1 cellular context compared by ENCODE assay signal in genomic region chr16:1159325-1159972, GRCh38.
A peak's percentile ranks its signal among the peaks of the same experiment; 100 is the strongest.
TF ChIP-seq lines count a peak whose summit lies in the region.

No MANE protein-coding gene starts in this region.

TF ChIP-seq in HepG2, 621 proteins besides CTCF, POLR2A, EP300 and RAD21 (continued from another document):
- no peak for TF ChIP-seq HNF1B (CRISPR knock-in tag; IDR thresholded peaks at IDR 0.05)
- no peak for TF ChIP-seq SOX6 (IDR thresholded peaks at IDR 0.05)
- TF ChIP-seq SOX6 (CRISPR knock-in tag; IDR thresholded peaks at IDR 0.05) = no peak
- no peak for TF ChIP-seq ZBTB4 (CRISPR knock-in tag; IDR thresholded peaks at IDR 0.05; ENCODE audit: borderline replicate concordance)
- TF ChIP-seq KLF16 (CRISPR knock-in tag; IDR thresholded peaks at IDR 0.05) = no peak
- TF ChIP-seq ZFP36L1 (CRISPR knock-in tag; IDR thresholded peaks at IDR 0.05) = no peak
- no peak for TF ChIP-seq SP1 (IDR thresholded peaks at IDR 0.05)
- no peak for TF ChIP-seq SP1 (CRISPR knock-in tag; IDR thresholded peaks at IDR 0.05)
- no peak for TF ChIP-seq ZFP1 (CRISPR knock-in tag; IDR thresholded peaks at IDR 0.05)
- TF ChIP-seq SIN3A (IDR thresholded peaks at IDR 0.05; ENCODE audit: borderline replicate concordance, low read depth, low read length) = no peak
- no peak for TF ChIP-seq U2AF1 (optimal IDR thresholded peaks at IDR 0.05; ENCODE audit: low read depth, low read length)
- no peak for TF ChIP-seq ZNF766 (CRISPR knock-in tag; IDR thresholded peaks at IDR 0.05; ENCODE audit: borderline replicate concordance)
- TF ChIP-seq KDM6A (CRISPR knock-in tag; IDR thresholded peaks at IDR 0.05; ENCODE audit: low read depth) = no peak
- no peak for TF ChIP-seq HNF1A (IDR thresholded peaks at IDR 0.05; ENCODE audit: low read depth)
- no peak for TF ChIP-seq HNF1A (CRISPR knock-in tag; IDR thresholded peaks at IDR 0.05; ENCODE audit: borderline replicate concordance)
- TF ChIP-seq ZNF556 (CRISPR knock-in tag; IDR thresholded peaks at IDR 0.05; ENCODE audit: borderline replicate concordance) = no peak
- no peak for TF ChIP-seq ZNF501 (CRISPR knock-in tag; IDR thresholded peaks at IDR 0.05)
- TF ChIP-seq GATA4 (IDR thresholded peaks at IDR 0.05; ENCODE audit: borderline replicate concordance, low read depth) = no peak
- no peak for TF ChIP-seq PAWR (CRISPR knock-in tag; IDR thresholded peaks at IDR 0.05; ENCODE audit: borderline replicate concordance)
- TF ChIP-seq ELF1 (CRISPR knock-in tag; IDR thresholded peaks at IDR 0.05) = no peak
- no peak for TF ChIP-seq BRD4 (CRISPR knock-in tag; IDR thresholded peaks at IDR 0.05)
- no peak for TF ChIP-seq BORCS8-MEF2B (CRISPR knock-in tag; IDR thresholded peaks at IDR 0.05)
- no peak for TF ChIP-seq ZNF317 (CRISPR knock-in tag; IDR thresholded peaks at IDR 0.05)
- TF ChIP-seq SKI (IDR thresholded peaks at IDR 0.05; ENCODE audit: partially characterized antibody) = no peak
- TF ChIP-seq PHF21A (CRISPR knock-in tag; IDR thresholded peaks at IDR 0.05) = peak; percentile 4; the same call in 1 of the 2 replicates
- no peak for TF ChIP-seq FIP1L1 (IDR thresholded peaks at IDR 0.05; ENCODE audit: borderline replicate concordance, insufficient read depth, low read depth, low read length)
- TF ChIP-seq JARID2 (CRISPR knock-in tag; IDR thresholded peaks at IDR 0.05; ENCODE audit: insufficient replicate concordance) = no peak
- TF ChIP-seq MXD4 (CRISPR knock-in tag; IDR thresholded peaks at IDR 0.05) = peak; percentile 30; the same call in 1 of the 2 replicates
- 0 out of 2 replicates have a peak, but pooled peaks have one; percentile 9 for TF ChIP-seq NRL (CRISPR knock-in tag; IDR thresholded peaks at IDR 0.05; ENCODE audit: borderline replicate concordance)
- no peak for TF ChIP-seq ZNF775 (CRISPR knock-in tag; IDR thresholded peaks at IDR 0.05; ENCODE audit: borderline replicate concordance)
- no peak for TF ChIP-seq ZSCAN22 (CRISPR knock-in tag; IDR thresholded peaks at IDR 0.05)
- no peak for TF ChIP-seq ZBTB21 (CRISPR knock-in tag; IDR thresholded peaks at IDR 0.05)
- TF ChIP-seq ZNF263 (CRISPR knock-in tag; IDR thresholded peaks at IDR 0.05) = peak; percentile 36; the same call in 1 of the 2 replicates
- TF ChIP-seq LCORL (IDR thresholded peaks at IDR 0.05) = no peak
- 0 out of 2 replicates have a peak, but pooled peaks have one; percentile 6 for TF ChIP-seq LCORL (CRISPR knock-in tag; IDR thresholded peaks at IDR 0.05)
- TF ChIP-seq BCL6 (CRISPR knock-in tag; IDR thresholded peaks at IDR 0.05) = no peak
- 0 out of 2 replicates have a peak, but pooled peaks have one; percentile 18 for TF ChIP-seq MTA1 (CRISPR knock-in tag; IDR thresholded peaks at IDR 0.05; ENCODE audit: borderline replicate concordance)
- no peak for TF ChIP-seq MZF1 (CRISPR knock-in tag; IDR thresholded peaks at IDR 0.05; ENCODE audit: borderline replicate concordance)
- no peak for TF ChIP-seq ZNF383 (CRISPR knock-in tag; IDR thresholded peaks at IDR 0.05; ENCODE audit: borderline replicate concordance)
- no peak for TF ChIP-seq ZFP41 (CRISPR knock-in tag; IDR thresholded peaks at IDR 0.05; ENCODE audit: borderline replicate concordance)
- TF ChIP-seq NFIB (CRISPR knock-in tag; IDR thresholded peaks at IDR 0.05; ENCODE audit: borderline replicate concordance) = no peak
- TF ChIP-seq ZNF326 (CRISPR knock-in tag; IDR thresholded peaks at IDR 0.05; ENCODE audit: borderline replicate concordance) = no peak
- TF ChIP-seq ZNF883 (CRISPR knock-in tag; IDR thresholded peaks at IDR 0.05; ENCODE audit: not compliant biosample characterization) = no peak
- peak; percentile 36; the same call in 1 of the 2 replicates for TF ChIP-seq ZNF768 (CRISPR knock-in tag; IDR thresholded peaks at IDR 0.05)
- TF ChIP-seq ZSCAN25 (CRISPR knock-in tag; IDR thresholded peaks at IDR 0.05) = no peak
- TF ChIP-seq ZNF784 (CRISPR knock-in tag; IDR thresholded peaks at IDR 0.05; ENCODE audit: borderline replicate concordance) = no peak
- no peak for TF ChIP-seq FLYWCH1 (CRISPR knock-in tag; IDR thresholded peaks at IDR 0.05)
- no peak for TF ChIP-seq SNAPC5 (CRISPR knock-in tag; IDR thresholded peaks at IDR 0.05; ENCODE audit: borderline replicate concordance)
- TF ChIP-seq TAF1 (CRISPR knock-in tag; IDR thresholded peaks at IDR 0.05) = no peak
- TF ChIP-seq THAP11 (CRISPR knock-in tag; IDR thresholded peaks at IDR 0.05) = no peak
- TF ChIP-seq XRCC5 (optimal IDR thresholded peaks at IDR 0.05; ENCODE audit: low read length) = no peak
- no peak for TF ChIP-seq ZSCAN29 (CRISPR knock-in tag; conservative IDR thresholded peaks at IDR 0.05)
- no peak for TF ChIP-seq STAT6 (CRISPR knock-in tag; IDR thresholded peaks at IDR 0.05; ENCODE audit: borderline replicate concordance)
- no peak for TF ChIP-seq AKAP8 (CRISPR knock-in tag; IDR thresholded peaks at IDR 0.05)
- TF ChIP-seq ZNF839 (CRISPR knock-in tag; IDR thresholded peaks at IDR 0.05; ENCODE audit: borderline replicate concordance) = no peak
- TF ChIP-seq ELF3 (CRISPR knock-in tag; IDR thresholded peaks at IDR 0.05) = no peak
TF ChIP-seq in HepG2: peak in this region for 8.
